ENCODE assay signal across 21 cellular contexts in the genomic region with DNA sequence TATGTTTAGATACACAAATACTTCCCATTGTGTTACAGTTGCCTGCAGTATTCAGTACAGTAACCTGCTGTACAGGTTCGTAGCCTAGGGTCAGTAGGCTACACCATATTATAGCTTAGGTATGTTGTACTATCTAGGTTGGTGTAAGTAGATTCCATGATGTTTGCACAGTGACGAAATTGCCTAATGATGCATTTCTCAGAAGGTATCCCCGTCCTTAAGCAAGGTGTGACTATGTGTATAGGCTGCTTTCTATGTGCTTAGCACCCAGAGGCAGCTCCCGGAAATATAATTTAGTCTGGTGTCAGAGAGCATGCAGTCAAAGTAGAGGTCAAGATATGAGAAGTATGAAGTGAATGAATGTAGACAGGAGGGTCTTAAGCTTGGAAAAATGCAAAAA. TPM values are rescaled to one million over a fixed set of nuclear protein-coding genes. Genes with fewer than 3 reads are reported as not detected.
"Had no signal": no experiment of that assay in that cellular context is flagged by ENCODE, and none has a peak within 500 bp of the region (broad histone marks: within the 10 kb centered on the region; RNA-seq: fewer than 3 reads in every experiment).

No MANE protein-coding gene starts in this region.

- H3K9me3 ChIP-seq: colonic mucosa, heart right ventricle, right atrium auricular region, sigmoid colon, uterus had no signal

- H3K4me1 ChIP-seq: colonic mucosa, uterus had no signal

- H3K4me3 ChIP-seq: colonic mucosa, heart right ventricle, right atrium auricular region, sigmoid colon, skin epidermis, uterus had no signal

- H3K36me3 ChIP-seq: colonic mucosa, heart right ventricle, right atrium auricular region, sigmoid colon, uterus had no signal

- H3K27ac ChIP-seq: colonic mucosa, heart right ventricle, right atrium auricular region, sigmoid colon, skin epidermis, uterus had no signal

- H3K27me3 ChIP-seq: colonic mucosa, heart right ventricle, right atrium auricular region, sigmoid colon, uterus had no signal

- ATAC-seq: heart right ventricle, left ventricle myocardium superior, natural killer cell had no signal

- FAIRE-seq: endothelial cell of umbilical vein had no signal

- DNase-seq: colonic mucosa; effector CD4-positive, alpha-beta T cell; endodermal cell; heart right ventricle; islet precursor cell; left ventricle myocardium superior; mammary epithelial cell; natural killer cell; posterior cingulate gyrus; sigmoid colon; stimulated activated CD4-positive, alpha-beta T cell treated with anti-CD3 and anti-CD28 coated beads, Interleukin-2, amount 100 ng/mL, for 24 hours; stimulated activated naive CD4-positive, alpha-beta T cell treated with Interleukin-2 at 50 U/mL for 16 hours; uterus had no signal

RNA-seq across cellular contexts. Expression of a gene that starts 41.7 kb away (rescaled TPM):
- total RNA-seq: fibroblast of lung, left ventricle myocardium superior, mesenteric fat pad, mononuclear cell, osteocyte, pulmonary artery endothelial cell, sigmoid colon had no signal
- polyA plus RNA-seq: endothelial cell of umbilical vein, heart right ventricle had no signal
